ENCODE assay signal across 28 cellular contexts in genomic region chr4:2947926-2948325, GRCh38. TPM values are rescaled to one million over a fixed set of nuclear protein-coding genes. Genes with fewer than 3 reads are reported as not detected.
A peak's percentile ranks its signal among the peaks of the same experiment; 100 is the strongest.
DNase-seq lines count a peak whose midpoint lies in the region; ATAC-seq and TF ChIP-seq lines count a peak whose summit lies in the region.
"Had no signal": no experiment of that assay in that cellular context is flagged by ENCODE, and none has a peak within 500 bp of the region (broad histone marks: within the 10 kb centered on the region; RNA-seq: fewer than 3 reads in every experiment).

No MANE protein-coding gene starts in this region.

- TF ChIP-seq CTCF in spleen (IDR thresholded peaks at IDR 0.05 in 8 of 11, conservative IDR thresholded peaks at IDR 0.05 in 3 of 11), result no peak

- peak; percentile 9 to 16 for ATAC-seq in right cardiac atrium
- no peak for ATAC-seq in GM18861 (IDR thresholded peaks at IDR 0.05; ENCODE audit: unreplicated experiment)
- ATAC-seq: activated CD8-positive, alpha-beta memory T cell treated with anti-CD3 and anti-CD28 coated beads, Interleukin-2, amount 10 ng/mL, durations not matched to agents 7 days and 5 days; GM23338; lower lobe of right lung; naive thymus-derived CD4-positive, alpha-beta T cell; stimulated activated naive CD8-positive, alpha-beta T cell treated with anti-CD3 and anti-CD28 coated beads, Interleukin-15, amount 100 ng/mL, for 72 hours had no signal

- H3K4me1 ChIP-seq in right cardiac atrium (ENCODE audit: control insufficient read depth, insufficient read depth, low read length), result no peaks in the 10 kb centered on the region
- H3K4me1 ChIP-seq in spleen, result no peaks in the 10 kb centered on the region
- H3K4me1 ChIP-seq: ascending aorta, esophagus muscularis mucosa, lower lobe of right lung, uterus had no signal

- intact Hi-C loops in activated T-helper 1 cell treated with anti-CD3 and anti-CD28 coated beads, Interleukin-12 subunit alpha, Interleukin-12 subunit beta, Interleukin-2, Interleukin-4 antibody, amounts not matched to agents 30 ng/mL and 10 ng/mL and 1 ng/mL, durations not matched to agents 14 hours and 24 hours and 36 hours (cut with micrococcal nuclease), result no loop called here
- intact Hi-C loops in right cardiac atrium (cut with DNase I) (no loop called here), spleen (cut with DNase I; ENCODE audit: low total_unique reads) (no loop called here)

- no peak overlapping the region for H3K4me3 Mint-ChIP-seq in activated T-helper 1 cell treated with anti-CD3 and anti-CD28 coated beads, Interleukin-12 subunit alpha, Interleukin-12 subunit beta, Interleukin-2, Interleukin-4 antibody, amounts not matched to agents 30 ng/mL and 10 ng/mL and 1 ng/mL, durations not matched to agents 14 hours and 24 hours and 36 hours
- H3K4me3 Mint-ChIP-seq: activated CD8-positive, alpha-beta memory T cell treated with anti-CD3 and anti-CD28 coated beads, Interleukin-2, amount 10 ng/mL, durations not matched to agents 7 days and 5 days; CD4-positive, alpha-beta T cell; dendritic cell treated with granulocyte-macrophage colony-stimulating factor and Interleukin-4, amounts not matched to agents 40 ng/mL and 50 ng/mL, for 4 days; GM23338; naive thymus-derived CD4-positive, alpha-beta T cell; stimulated activated naive CD8-positive, alpha-beta T cell treated with anti-CD3 and anti-CD28 coated beads, Interleukin-15, amount 100 ng/mL, for 72 hours had no signal

- WGBS in right cardiac atrium, result 77% methylated on average over 11 of the region's 11 CpGs
- WGBS in spleen, 5 donors, result 87 to 95% (median 89%) methylated on average over 11 of the region's 11 CpGs

- H3K36me3 ChIP-seq in spleen, result peaks cover 6 to 100% (median 97%) of the 10 kb centered on the region in 6 donors
- H3K36me3 ChIP-seq: uterus had no signal

- H3K4me3 ChIP-seq in right cardiac atrium (ENCODE audit: low read length) (no peak overlapping the region), spleen (no peak overlapping the region)
- H3K4me3 ChIP-seq: ascending aorta, esophagus muscularis mucosa, GM23338, lower lobe of right lung, uterus had no signal

- H3K9me3 Mint-ChIP-seq in activated T-helper 1 cell treated with anti-CD3 and anti-CD28 coated beads, Interleukin-12 subunit alpha, Interleukin-12 subunit beta, Interleukin-2, Interleukin-4 antibody, amounts not matched to agents 30 ng/mL and 10 ng/mL and 1 ng/mL, durations not matched to agents 14 hours and 24 hours and 36 hours, result no peaks in the 10 kb centered on the region
- H3K9me3 Mint-ChIP-seq: CD4-positive, alpha-beta T cell; dendritic cell treated with granulocyte-macrophage colony-stimulating factor and Interleukin-4, amounts not matched to agents 40 ng/mL and 50 ng/mL, for 4 days; GM23338; IgD-negative memory B cell; naive thymus-derived CD4-positive, alpha-beta T cell; stimulated activated naive CD8-positive, alpha-beta T cell treated with anti-CD3 and anti-CD28 coated beads, Interleukin-15, amount 100 ng/mL, for 72 hours had no signal

- H3K36me3 Mint-ChIP-seq in activated T-helper 1 cell treated with anti-CD3 and anti-CD28 coated beads, Interleukin-12 subunit alpha, Interleukin-12 subunit beta, Interleukin-2, Interleukin-4 antibody, amounts not matched to agents 30 ng/mL and 10 ng/mL and 1 ng/mL, durations not matched to agents 14 hours and 24 hours and 36 hours (ENCODE audit: low read depth), result peaks cover 68% of the 10 kb centered on the region

- H3K27ac ChIP-seq in right cardiac atrium (ENCODE audit: low read length) (no peak overlapping the region), spleen (no peak overlapping the region)
- H3K27ac ChIP-seq: ascending aorta, esophagus muscularis mucosa, lower lobe of right lung, uterus had no signal

- peak overlapping the region; percentile 15 for H3K27ac Mint-ChIP-seq in activated T-helper 1 cell treated with anti-CD3 and anti-CD28 coated beads, Interleukin-12 subunit alpha, Interleukin-12 subunit beta, Interleukin-2, Interleukin-4 antibody, amounts not matched to agents 30 ng/mL and 10 ng/mL and 1 ng/mL, durations not matched to agents 14 hours and 24 hours and 36 hours
- H3K27ac Mint-ChIP-seq: activated CD8-positive, alpha-beta memory T cell treated with anti-CD3 and anti-CD28 coated beads, Interleukin-2, amount 10 ng/mL, durations not matched to agents 7 days and 5 days; CD4-positive, alpha-beta T cell; GM23338; stimulated activated naive CD8-positive, alpha-beta T cell treated with anti-CD3 and anti-CD28 coated beads, Interleukin-15, amount 100 ng/mL, for 72 hours had no signal

- H3K27me3 ChIP-seq in right cardiac atrium (ENCODE audit: control insufficient read depth, insufficient read depth), result no peaks in the 10 kb centered on the region
- no peaks in the 10 kb centered on the region for H3K27me3 ChIP-seq in spleen (replicated peaks in 1 of 7)
- H3K27me3 ChIP-seq: ascending aorta, esophagus muscularis mucosa, uterus had no signal

- no peak for TF ChIP-seq POLR2A in spleen (IDR thresholded peaks at IDR 0.05)

- peaks cover 26% of the 10 kb centered on the region for H3K4me1 Mint-ChIP-seq in activated T-helper 1 cell treated with anti-CD3 and anti-CD28 coated beads, Interleukin-12 subunit alpha, Interleukin-12 subunit beta, Interleukin-2, Interleukin-4 antibody, amounts not matched to agents 30 ng/mL and 10 ng/mL and 1 ng/mL, durations not matched to agents 14 hours and 24 hours and 36 hours (ENCODE audit: low read depth)
- H3K4me1 Mint-ChIP-seq: GM23338, IgD-negative memory B cell had no signal

- H3K27me3 Mint-ChIP-seq in activated T-helper 1 cell treated with anti-CD3 and anti-CD28 coated beads, Interleukin-12 subunit alpha, Interleukin-12 subunit beta, Interleukin-2, Interleukin-4 antibody, amounts not matched to agents 30 ng/mL and 10 ng/mL and 1 ng/mL, durations not matched to agents 14 hours and 24 hours and 36 hours (ENCODE audit: insufficient read depth), result no peaks in the 10 kb centered on the region
- H3K27me3 Mint-ChIP-seq: activated CD8-positive, alpha-beta memory T cell treated with anti-CD3 and anti-CD28 coated beads, Interleukin-2, amount 10 ng/mL, durations not matched to agents 7 days and 5 days; CD4-positive, alpha-beta T cell; dendritic cell treated with granulocyte-macrophage colony-stimulating factor and Interleukin-4, amounts not matched to agents 40 ng/mL and 50 ng/mL, for 4 days; IgD-negative memory B cell; naive thymus-derived CD4-positive, alpha-beta T cell; stimulated activated naive CD8-positive, alpha-beta T cell treated with anti-CD3 and anti-CD28 coated beads, Interleukin-15, amount 100 ng/mL, for 72 hours had no signal

- peak; percentile 58 for DNase-seq in activated effector memory CD4-positive, alpha-beta T cell treated with anti-CD3 and anti-CD28 coated beads, Interleukin-2, amount 50 U/mL, for 16 hours
- DNase-seq in activated effector memory CD4-positive, alpha-beta T cell treated with Interleukin-2 at 50 U/mL for 16 hours, result no peak
- no peak for DNase-seq in activated T-helper 1 cell treated with anti-CD3 and anti-CD28 coated beads, Interleukin-12 subunit alpha, Interleukin-12 subunit beta, Interleukin-2, Interleukin-4 antibody, amounts not matched to agents 30 ng/mL and 10 ng/mL and 1 ng/mL, durations not matched to agents 14 hours and 24 hours and 36 hours (ENCODE audit: low spot score)
- peak in 1 of 3 donors; percentile 13 for DNase-seq in right cardiac atrium
- peak; percentile 53 for DNase-seq in spleen
- DNase-seq in iPS-NIHi7 (ENCODE audit: extremely low spot score), result no peak
- DNase-seq in SW 1271 (lab: John Stamatoyannopoulos, UW), result no peak
- DNase-seq: activated CD4-positive, alpha-beta T cell treated with anti-CD3 and anti-CD28 coated beads, Interleukin-2, amount 50 U/mL, for 1 hour; activated CD8-positive, alpha-beta memory T cell treated with anti-CD3 and anti-CD28 coated beads, Interleukin-2, amount 10 ng/mL, durations not matched to agents 7 days and 5 days; AML-193; CD4-positive, alpha-beta T cell; central memory CD4-positive, alpha-beta T cell; foreskin fibroblast; lower lobe of right lung; naive thymus-derived CD4-positive, alpha-beta T cell; occipital lobe; SIG-M5; small intestine; stimulated activated CD4-positive, alpha-beta T cell treated with anti-CD3 and anti-CD28 coated beads, Interleukin-1b, Interleukin-23, amount 100 ng/mL, for 48 hours; stimulated activated naive CD8-positive, alpha-beta T cell treated with anti-CD3 and anti-CD28 coated beads, Interleukin-15, amount 100 ng/mL, for 72 hours; T-helper 9 cell; uterus had no signal

- H3K9me3 ChIP-seq in right cardiac atrium (ENCODE audit: control insufficient read depth, low read length) (no peaks in the 10 kb centered on the region), spleen (no peaks in the 10 kb centered on the region)
- H3K9me3 ChIP-seq: ascending aorta, esophagus muscularis mucosa, lower lobe of right lung, uterus had no signal

RNA-seq across cellular contexts. Expression of gene NOP14, which starts 15.3 kb away (rescaled TPM):
- 140 and 142 TPM in 2 replicates for total RNA-seq in activated T-helper 1 cell treated with anti-CD3 and anti-CD28 coated beads, Interleukin-12 subunit alpha, Interleukin-12 subunit beta, Interleukin-2, Interleukin-4 antibody, amounts not matched to agents 30 ng/mL and 10 ng/mL and 1 ng/mL, durations not matched to agents 14 hours and 24 hours and 36 hours
- total RNA-seq in right cardiac atrium, result 10 to 100 TPM; 15.4 to 19.2 (median 18.4) TPM
- 12.0 TPM for polyA plus RNA-seq in right cardiac atrium
- total RNA-seq in spleen, result 10 to 100 TPM; 21.1 to 30.5 (median 25.0) TPM
- 10 to 100 TPM; 10.2 to 20.3 (median 12.2) TPM for polyA plus RNA-seq in spleen

RNA-seq across cellular contexts. Expression of gene GRK4, which starts 15.4 kb away (rescaled TPM):
- 4.4 and 4.5 TPM in 2 replicates for total RNA-seq in activated T-helper 1 cell treated with anti-CD3 and anti-CD28 coated beads, Interleukin-12 subunit alpha, Interleukin-12 subunit beta, Interleukin-2, Interleukin-4 antibody, amounts not matched to agents 30 ng/mL and 10 ng/mL and 1 ng/mL, durations not matched to agents 14 hours and 24 hours and 36 hours
- total RNA-seq in right cardiac atrium, result 10 to 100 TPM; 11.6 to 13.1 (median 12.4) TPM
- 8.4 TPM for polyA plus RNA-seq in right cardiac atrium
- 1 to 10 TPM; 1.8 to 4.3 (median 2.6) TPM for total RNA-seq in spleen
- polyA plus RNA-seq in spleen, result 1 to 10 TPM; 1.0 to 1.7 (median 1.2) TPM

Comparison
In these comparisons a context has a peak if more than half of its experiments do, and no peak if none do; other contexts are left out.
1. DNase-seq: peak in activated effector memory CD4-positive, alpha-beta T cell treated with anti-CD3 and anti-CD28 coated beads, Interleukin-2, amount 50 U/mL, for 16 hours (single experiment) and spleen (single experiment); none in activated effector memory CD4-positive, alpha-beta T cell treated with Interleukin-2 at 50 U/mL for 16 hours (single experiment), activated T-helper 1 cell treated with anti-CD3 and anti-CD28 coated beads, Interleukin-12 subunit alpha, Interleukin-12 subunit beta, Interleukin-2, Interleukin-4 antibody, amounts not matched to agents 30 ng/mL and 10 ng/mL and 1 ng/mL, durations not matched to agents 14 hours and 24 hours and 36 hours (single experiment), iPS-NIHi7 (single experiment) and SW 1271 (0 of 2).